ENCODE assay signal across 25 cellular contexts in genomic region chr9:131030978-131031641, GRCh38. TPM values are rescaled to one million over a fixed set of nuclear protein-coding genes. Genes with fewer than 3 reads are reported as not detected.
"Had no signal": no experiment of that assay in that cellular context is flagged by ENCODE, and none has a peak within 500 bp of the region (broad histone marks: within the 10 kb centered on the region; RNA-seq: fewer than 3 reads in every experiment).

No MANE protein-coding gene starts in this region.

- H3K27ac ChIP-seq: hepatocyte, lower lobe of right lung, ovary, right atrium auricular region, skin epidermis, stomach, testis, thyroid gland, transverse colon, upper lobe of left lung, vagina had no signal

- H3K79me2 ChIP-seq: hepatocyte had no signal

- H3K27me3 ChIP-seq: hepatocyte, ovary, right atrium auricular region, testis, thyroid gland, transverse colon, upper lobe of left lung, vagina had no signal

- H3K9me3 ChIP-seq: lower lobe of right lung, ovary, right atrium auricular region, stomach, testis, thyroid gland, transverse colon, upper lobe of left lung, vagina had no signal

- H3K4me1 ChIP-seq: lower lobe of right lung, right atrium auricular region, stomach, thyroid gland, transverse colon, upper lobe of left lung had no signal

- H3K4me3 ChIP-seq: hepatocyte, lower lobe of right lung, ovary, right atrium auricular region, skin epidermis, stomach, testis, thyroid gland, transverse colon, upper lobe of left lung, vagina had no signal

- H3K36me3 ChIP-seq: lower lobe of right lung, ovary, right atrium auricular region, stomach, thyroid gland, transverse colon, upper lobe of left lung, vagina had no signal

- ATAC-seq: left lobe of liver; lower lobe of right lung; naive thymus-derived CD8-positive, alpha-beta T cell; sciatic nerve; stimulated activated naive B cell treated with anti-CD40 and anti-IgM and Interleukin-4, amounts not matched to agents 10 μg/mL and 1 μg/mL and 100 μg/mL, for 72 hours; stimulated activated naive CD8-positive, alpha-beta T cell treated with anti-CD3 and anti-CD28 coated beads, Interleukin-15, Interleukin-2, amounts not matched to agents 100 U/mL and 50 U/mL, for 24 hours had no signal

- H2AFZ ChIP-seq: hepatocyte had no signal

- H3K4me2 ChIP-seq: hepatocyte had no signal

- DNase-seq: islet precursor cell; lower lobe of right lung; mammary epithelial cell; mesenchymal stem cell; naive thymus-derived CD8-positive, alpha-beta T cell; occipital lobe; ovary; stimulated activated CD4-positive, alpha-beta T cell treated with anti-CD3 and anti-CD28 coated beads, Interleukin-12 subunit alpha, Interleukin-12 subunit beta, amount 100 ng/mL, for 4 hours; stimulated activated CD4-positive, alpha-beta T cell treated with anti-CD3 and anti-CD28 coated beads, Interleukin-15, amount 100 ng/mL, for 24 hours; stimulated activated CD4-positive, alpha-beta T cell treated with anti-CD3 and anti-CD28 coated beads, Interleukin-2, amount 100 ng/mL, for 24 hours; stimulated activated CD4-positive, alpha-beta T cell treated with anti-CD3 and anti-CD28 coated beads, Interleukin-4, amount 100 ng/mL, for 1 hour; stimulated activated naive B cell treated with anti-CD40 and anti-IgM and Interleukin-4, amounts not matched to agents 10 μg/mL and 1 μg/mL and 100 μg/mL, for 72 hours; stimulated activated naive CD8-positive, alpha-beta T cell treated with anti-CD3 and anti-CD28 coated beads, Interleukin-15, Interleukin-2, amounts not matched to agents 100 U/mL and 50 U/mL, for 24 hours; stomach; testis; thyroid gland; transverse colon; upper lobe of left lung had no signal

RNA-seq across cellular contexts. Expression of gene LAMC3, which starts 22.1 kb away (rescaled TPM):
- total RNA-seq: mammary epithelial cell, pulmonary artery endothelial cell had no signal
